Comparison of ENCODE assay signal across 1 cellular context in genomic region chr6:107637316-107637715, GRCh38.
TF ChIP-seq lines count a peak whose summit lies in the region.

No MANE protein-coding gene starts in this region.

TF ChIP-seq in H1, 55 proteins besides CTCF, POLR2A, EP300 and RAD21:
- TF ChIP-seq TEAD4 (IDR thresholded peaks at IDR 0.05; ENCODE audit: low read depth, low read length) (no peak), SUZ12 (IDR thresholded peaks at IDR 0.05; ENCODE audit: low read length) (no peak), KDM4A (IDR thresholded peaks at IDR 0.05; ENCODE audit: low read depth, low read length, severe bottlenecking) (no peak), BCL11A (IDR thresholded peaks at IDR 0.05; ENCODE audit: low read depth in 2 of 2, low read length in 2 of 2) (no peak), KDM5A (IDR thresholded peaks at IDR 0.05; ENCODE audit: low read length) (no peak), YY1 (IDR thresholded peaks at IDR 0.05; ENCODE audit: low read depth, low read length) (no peak), ATF2 (IDR thresholded peaks at IDR 0.05; ENCODE audit: low read length) (no peak), RFX5 (IDR thresholded peaks at IDR 0.05; ENCODE audit: borderline replicate concordance, low read depth, low read length) (no peak)
